ENCODE assay signal across 29 cellular contexts in the genomic region with DNA sequence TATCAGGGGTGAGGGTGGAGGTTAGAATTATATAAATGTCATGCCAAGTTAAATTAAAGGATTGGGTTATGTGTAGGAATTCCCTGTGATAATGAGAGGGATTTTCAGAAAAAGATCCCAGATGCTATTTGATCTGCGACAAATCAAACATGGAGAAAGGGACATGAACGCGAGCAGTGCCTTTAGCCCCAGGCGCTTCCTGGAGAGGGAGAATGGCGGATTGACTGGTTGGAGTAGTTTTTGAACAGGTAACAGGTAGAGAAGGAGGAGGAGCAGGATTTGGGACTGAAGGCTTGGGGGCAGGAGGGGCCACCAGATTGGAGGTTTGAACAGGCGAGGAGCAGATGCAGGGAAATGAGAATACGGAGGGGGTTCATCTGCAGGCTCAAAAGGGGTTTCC.
"Had no signal": no experiment of that assay in that cellular context is flagged by ENCODE, and none has a peak within 500 bp of the region (broad histone marks: within the 10 kb centered on the region; RNA-seq: fewer than 3 reads in every experiment).

No MANE protein-coding gene starts in this region.

- H3K27ac Mint-ChIP-seq: mesothelial cell of epicardium; natural killer cell treated with Interleukin-12 subunit alpha and Interleukin-12 subunit beta and Interleukin-15 and Interleukin-18, amount 100 ng/mL, for 72 hours; type B pancreatic cell had no signal

- H3K4me2 ChIP-seq: hepatocyte, smooth muscle cell had no signal

- H3K27me3 ChIP-seq: dorsolateral prefrontal cortex, esophagus muscularis mucosa, foreskin keratinocyte, gastroesophageal sphincter, heart left ventricle, hepatocyte, pancreas, right lobe of liver, stomach, thyroid gland had no signal

- H3K79me2 ChIP-seq: hepatocyte had no signal

- H3K36me3 ChIP-seq: neutrophil, right lobe of liver, thyroid gland had no signal

- FAIRE-seq: colon, endothelial cell of umbilical vein, kidney had no signal

- DNase-seq: dorsolateral prefrontal cortex; effector CD4-positive, alpha-beta T cell; foreskin keratinocyte; heart left ventricle; kidney; mesenchymal stem cell; mucosa of descending colon; naive B cell; pancreas; right lobe of liver; stimulated activated CD4-positive, alpha-beta T cell treated with anti-CD3 and anti-CD28 coated beads, Interleukin-12 subunit alpha, Interleukin-12 subunit beta, amount 100 ng/mL, for 4 hours; stimulated activated CD4-positive, alpha-beta T cell treated with anti-CD3 and anti-CD28 coated beads, Interleukin-1b, Interleukin-23, amount 100 ng/mL, for 48 hours; stimulated activated CD4-positive, alpha-beta T cell treated with anti-CD3 and anti-CD28 coated beads, Interleukin-4, amount 100 ng/mL, for 1 hour; stimulated activated CD8-positive, alpha-beta memory T cell treated with anti-CD3 and anti-CD28 coated beads, Interleukin-4, amount 100 ng/mL, for 48 hours; stimulated activated naive CD4-positive, alpha-beta T cell treated with Interleukin-2 at 50 U/mL for 16 hours; stomach; thyroid gland had no signal

- H3K4me1 ChIP-seq: esophagus muscularis mucosa, foreskin keratinocyte, gastroesophageal sphincter, heart left ventricle, pancreas, right lobe of liver had no signal

- ATAC-seq: foreskin keratinocyte; gastroesophageal sphincter; heart left ventricle; left lobe of liver; mucosa of descending colon; natural killer cell treated with Interleukin-12 subunit alpha and Interleukin-12 subunit beta and Interleukin-15 and Interleukin-18, amount 100 ng/mL, for 72 hours; pancreas; right lobe of liver had no signal

- H3K4me3 Mint-ChIP-seq: mesothelial cell of epicardium; natural killer cell treated with Interleukin-12 subunit alpha and Interleukin-12 subunit beta and Interleukin-15 and Interleukin-18, amount 100 ng/mL, for 72 hours; neural crest cell; type B pancreatic cell had no signal

- H2AFZ ChIP-seq: hepatocyte had no signal

- H3K27me3 Mint-ChIP-seq: naive B cell; natural killer cell treated with Interleukin-12 subunit alpha and Interleukin-12 subunit beta and Interleukin-15 and Interleukin-18, amount 100 ng/mL, for 72 hours; type B pancreatic cell had no signal

- H3K27ac ChIP-seq: dorsolateral prefrontal cortex, esophagus muscularis mucosa, foreskin keratinocyte, gastroesophageal sphincter, hepatocyte, neutrophil, pancreas, right lobe of liver, stomach, thyroid gland had no signal

- H3K4me3 ChIP-seq: dorsolateral prefrontal cortex, esophagus muscularis mucosa, gastroesophageal sphincter, heart left ventricle, hepatocyte, mucosa of descending colon, pancreas, right lobe of liver, smooth muscle cell, stomach, thyroid gland had no signal

- H3K9me3 ChIP-seq: esophagus muscularis mucosa, gastroesophageal sphincter, mucosa of descending colon, neutrophil, pancreas, right lobe of liver, stomach, thyroid gland had no signal

- H3K36me3 Mint-ChIP-seq: natural killer cell treated with Interleukin-12 subunit alpha and Interleukin-12 subunit beta and Interleukin-15 and Interleukin-18, amount 100 ng/mL, for 72 hours had no signal
